2 cellular contexts compared by ENCODE assay signal in genomic region chr19:48588670-48589399, GRCh38.
A peak's percentile ranks its signal among the peaks of the same experiment; 100 is the strongest.
TF ChIP-seq lines count a peak whose summit lies in the region.

No MANE protein-coding gene starts in this region.

TF ChIP-seq in HEK293, 187 proteins besides CTCF, POLR2A, EP300 and RAD21 (continues in another document):
- TF ChIP-seq SCRT1 (tag by site-specific recombination; IDR thresholded peaks at IDR 0.05; ENCODE audit: borderline replicate concordance) (0 out of 2 replicates have a peak, but pooled peaks have one; percentile 8), PRDM10 (tag by site-specific recombination; IDR thresholded peaks at IDR 0.05) (no peak; the same call in 1 of the 2 replicates), ZNF19 (tag by site-specific recombination; IDR thresholded peaks at IDR 0.05; ENCODE audit: low read depth) (no peak), ZNF121 (tag by site-specific recombination; IDR thresholded peaks at IDR 0.05) (peak; percentile 76), ZNF785 (tag by site-specific recombination; IDR thresholded peaks at IDR 0.05) (no peak; the same call in 1 of the 2 replicates), ZNF747 (tag by site-specific recombination; IDR thresholded peaks at IDR 0.05) (no peak), ZNF488 (tag by site-specific recombination; IDR thresholded peaks at IDR 0.05) (no peak), ZNF433 (tag by site-specific recombination; IDR thresholded peaks at IDR 0.05; ENCODE audit: low read depth) (no peak), ZNF133 (tag by site-specific recombination; IDR thresholded peaks at IDR 0.05) (no peak), ZBTB7A (tag by site-specific recombination; IDR thresholded peaks at IDR 0.05; ENCODE audit: low read depth) (peak; percentile 22; the same call in 1 of the 2 replicates), ZNF366 (tag by site-specific recombination; conservative IDR thresholded peaks at IDR 0.05) (peak; percentile 74), ZNF600 (tag by site-specific recombination; IDR thresholded peaks at IDR 0.05) (peak; percentile 47; the same call in 1 of the 2 replicates), KLF8 (tag by site-specific recombination; IDR thresholded peaks at IDR 0.05) (peak; percentile 89), ZBTB1 (tag by site-specific recombination; IDR thresholded peaks at IDR 0.05) (0 out of 2 replicates have a peak, but pooled peaks have one; percentile 39), ZBTB11 (tag by site-specific recombination; conservative IDR thresholded peaks at IDR 0.05; ENCODE audit: low read depth) (peak; percentile 67), PRDM4 (tag by site-specific recombination; IDR thresholded peaks at IDR 0.05) (0 out of 2 replicates have a peak, but pooled peaks have one; percentile 35)

TF ChIP-seq in HepG2, 621 proteins besides CTCF, POLR2A, EP300 and RAD21 (continues in another document):
- TF ChIP-seq ZNF407 (CRISPR knock-in tag; IDR thresholded peaks at IDR 0.05; ENCODE audit: not compliant biosample characterization) (no peak), TP53 (CRISPR knock-in tag; conservative IDR thresholded peaks at IDR 0.05) (no peak), IKZF5 (CRISPR knock-in tag; IDR thresholded peaks at IDR 0.05) (peak; percentile 43; the same call in 1 of the 2 replicates), ZNF431 (CRISPR knock-in tag; IDR thresholded peaks at IDR 0.05; ENCODE audit: borderline replicate concordance, low read depth) (no peak), HMG20A (CRISPR knock-in tag; IDR thresholded peaks at IDR 0.05; ENCODE audit: borderline replicate concordance) (no peak), YEATS2 (CRISPR knock-in tag; IDR thresholded peaks at IDR 0.05; ENCODE audit: borderline replicate concordance) (no peak), ZNF558 (CRISPR knock-in tag; IDR thresholded peaks at IDR 0.05; ENCODE audit: borderline replicate concordance) (no peak), CBX5 (CRISPR knock-in tag; IDR thresholded peaks at IDR 0.05; ENCODE audit: borderline replicate concordance) (no peak), DBP (CRISPR knock-in tag; IDR thresholded peaks at IDR 0.05; ENCODE audit: not compliant biosample characterization) (no peak), FOSL1 (CRISPR knock-in tag; IDR thresholded peaks at IDR 0.05; ENCODE audit: borderline replicate concordance) (no peak), SCMH1 (CRISPR knock-in tag; IDR thresholded peaks at IDR 0.05; ENCODE audit: borderline replicate concordance) (no peak), ZMYM2 (CRISPR knock-in tag; IDR thresholded peaks at IDR 0.05) (no peak), KLF15 (CRISPR knock-in tag; IDR thresholded peaks at IDR 0.05; ENCODE audit: borderline replicate concordance) (no peak), ZNF740 (CRISPR knock-in tag; IDR thresholded peaks at IDR 0.05) (0 out of 2 replicates have a peak, but pooled peaks have one; percentile 25), MAZ (IDR thresholded peaks at IDR 0.05; ENCODE audit: borderline replicate concordance, low read depth, low read length) (no peak), MAZ (CRISPR knock-in tag; IDR thresholded peaks at IDR 0.05; ENCODE audit: low read depth) (peak; percentile 64; the same call in 1 of the 2 replicates), WIZ (CRISPR knock-in tag; IDR thresholded peaks at IDR 0.05) (no peak), ZKSCAN5 (CRISPR knock-in tag; IDR thresholded peaks at IDR 0.05) (no peak), ZNF281 (CRISPR knock-in tag; IDR thresholded peaks at IDR 0.05; ENCODE audit: borderline replicate concordance) (no peak), YEATS4 (CRISPR knock-in tag; IDR thresholded peaks at IDR 0.05; ENCODE audit: borderline replicate concordance) (no peak), ETS1 (CRISPR knock-in tag; IDR thresholded peaks at IDR 0.05) (no peak), HMGXB4 (CRISPR knock-in tag; IDR thresholded peaks at IDR 0.05; ENCODE audit: borderline replicate concordance in 1 of 2, low read depth in 1 of 2) (peak; percentile 86 to 90; a peak in 3 of 4 replicates), SALL2 (CRISPR knock-in tag; IDR thresholded peaks at IDR 0.05) (no peak), ZBTB7B (CRISPR knock-in tag; IDR thresholded peaks at IDR 0.05) (no peak), FOXK2 (IDR thresholded peaks at IDR 0.05) (no peak), XBP1 (CRISPR knock-in tag; IDR thresholded peaks at IDR 0.05) (no peak), NONO (IDR thresholded peaks at IDR 0.05) (no peak), NONO (CRISPR knock-in tag; conservative IDR thresholded peaks at IDR 0.05) (0 out of 2 replicates have a peak, but pooled peaks have one; percentile 32), GATA4 (IDR thresholded peaks at IDR 0.05; ENCODE audit: borderline replicate concordance, low read depth) (no peak), FOXK1 (CRISPR knock-in tag; IDR thresholded peaks at IDR 0.05; ENCODE audit: borderline replicate concordance, low read depth) (no peak), MLXIP (CRISPR knock-in tag; IDR thresholded peaks at IDR 0.05; ENCODE audit: borderline replicate concordance) (no peak), ZNF766 (CRISPR knock-in tag; IDR thresholded peaks at IDR 0.05; ENCODE audit: borderline replicate concordance) (0 out of 2 replicates have a peak, but pooled peaks have one; percentile 52), MED8 (CRISPR knock-in tag; IDR thresholded peaks at IDR 0.05; ENCODE audit: insufficient replicate concordance) (no peak)
